Comparison of ENCODE assay signal across 10 cellular contexts in genomic region chr2:172233947-172234715, GRCh38.
DNase-seq lines count a peak whose midpoint lies in the region; ATAC-seq and TF ChIP-seq lines count a peak whose summit lies in the region.
"Had no signal": no experiment of that assay in that cellular context is flagged by ENCODE, and none has a peak within 500 bp of the region (broad histone marks: within the 10 kb centered on the region; RNA-seq: fewer than 3 reads in every experiment).

No MANE protein-coding gene starts in this region.

- in situ Hi-C loops in GM23248 (cut with MboI): no loop called here

- no peaks in the 10 kb centered on the region for H3K79me2 ChIP-seq in GM23248 (ENCODE audit: insufficient read depth)
- no peaks in the 10 kb centered on the region for H3K79me2 ChIP-seq in hepatocyte

- H4K20me1 ChIP-seq in GM23248 (ENCODE audit: insufficient read depth): no peaks in the 10 kb centered on the region
- no peaks in the 10 kb centered on the region for H4K20me1 ChIP-seq in hepatocyte (ENCODE audit: insufficient read depth, poor library complexity, severe bottlenecking)

- H3K4me3 ChIP-seq in GM23248 (peak overlapping the region; percentile 73), SK-N-MC (peak overlapping the region; percentile 81), hepatocyte (no peak overlapping the region), retinal pigment epithelial cell (ENCODE audit: low read length) (peak overlapping the region; percentile 55)

- DNase-seq in GM23248 (no peak), SK-N-MC (ENCODE audit: low read depth, low spot score) (no peak), hepatocyte (ENCODE audit: low spot score) (no peak), retinal pigment epithelial cell (ENCODE audit: low read depth) (no peak)
- DNase-seq in stimulated activated CD4-positive, alpha-beta T cell treated with anti-CD3 and anti-CD28 coated beads, Interleukin-12 subunit alpha, Interleukin-12 subunit beta, amount 100 ng/mL, for 4 hours: no peak
- DNase-seq: cerebellar nuclear complex, occipital lobe had no signal

- H3K9ac ChIP-seq in GM23248 (no peak overlapping the region), SK-N-MC (ENCODE audit: insufficient read length) (no peak overlapping the region)

- ATAC-seq in HG03469 (IDR thresholded peaks at IDR 0.05; ENCODE audit: unreplicated experiment) (no peak), HG03175 (IDR thresholded peaks at IDR 0.05; ENCODE audit: unreplicated experiment) (no peak)
- ATAC-seq: Right ventricle myocardium inferior had no signal

- H3K27me3 ChIP-seq in GM23248 (replicated peaks; ENCODE audit: insufficient read depth) (peaks cover 25% of the 10 kb centered on the region), hepatocyte (peaks cover 30% of the 10 kb centered on the region)

- TF ChIP-seq CTCF in hepatocyte (IDR thresholded peaks at IDR 0.05; ENCODE audit: poor library complexity) (no peak), retinal pigment epithelial cell (conservative IDR thresholded peaks at IDR 0.05; ENCODE audit: low read depth, low read length) (no peak)

- no peaks in the 10 kb centered on the region for H3K9me2 ChIP-seq in GM23248 (ENCODE audit: insufficient read depth)
- H3K9me2 ChIP-seq in hepatocyte (replicated peaks; ENCODE audit: insufficient read depth): no peaks in the 10 kb centered on the region

- WGBS in GM23248 (ENCODE audit: low coverage in 1 of 2, low lambda C conversion rate in 2 of 2, missing lambda C conversion rate in 2 of 2), 2 experiments: 75 to 77% methylated on average over 9 of the region's 9 CpGs
- WGBS in hepatocyte (ENCODE audit: low lambda C conversion rate, missing lambda C conversion rate): 50% methylated on average over 9 of the region's 9 CpGs

- H2AFZ ChIP-seq in GM23248: peak overlapping the region; percentile 80; the same call in 1 of the 2 replicates
- peak overlapping the region; percentile 16 for H2AFZ ChIP-seq in hepatocyte

- H3K4me1 ChIP-seq in GM23248 (ENCODE audit: insufficient read depth): peaks cover 10% of the 10 kb centered on the region
- peaks cover 7% of the 10 kb centered on the region for H3K4me1 ChIP-seq in hepatocyte (ENCODE audit: insufficient read depth)

- no peak overlapping the region for H3K4me2 ChIP-seq in GM23248 (ENCODE audit: unreplicated experiment)
- H3K4me2 ChIP-seq in hepatocyte: peak overlapping the region; percentile 88

- H3K27ac ChIP-seq in GM23248 (no peak overlapping the region), SK-N-MC (no peak overlapping the region), hepatocyte (no peak overlapping the region)

- peaks cover 10% of the 10 kb centered on the region for H3F3A ChIP-seq in GM23248 (ENCODE audit: insufficient read depth)

- H3K9me3 ChIP-seq in GM23248 (ENCODE audit: low read depth): no peaks in the 10 kb centered on the region
- H3K9me3 ChIP-seq in SK-N-MC (ENCODE audit: low read depth, low read length): no peaks in the 10 kb centered on the region
- H3K9me3 ChIP-seq in hepatocyte (ENCODE audit: low read depth): no peaks in the 10 kb centered on the region

- no peaks in the 10 kb centered on the region for H3K36me3 ChIP-seq in GM23248 (ENCODE audit: low read depth)
- no peaks in the 10 kb centered on the region for H3K36me3 ChIP-seq in SK-N-MC (ENCODE audit: insufficient read depth, low read length)
- H3K36me3 ChIP-seq in hepatocyte (replicated peaks; ENCODE audit: insufficient read depth, low read depth): no peaks in the 10 kb centered on the region
